In the genomic region with DNA sequence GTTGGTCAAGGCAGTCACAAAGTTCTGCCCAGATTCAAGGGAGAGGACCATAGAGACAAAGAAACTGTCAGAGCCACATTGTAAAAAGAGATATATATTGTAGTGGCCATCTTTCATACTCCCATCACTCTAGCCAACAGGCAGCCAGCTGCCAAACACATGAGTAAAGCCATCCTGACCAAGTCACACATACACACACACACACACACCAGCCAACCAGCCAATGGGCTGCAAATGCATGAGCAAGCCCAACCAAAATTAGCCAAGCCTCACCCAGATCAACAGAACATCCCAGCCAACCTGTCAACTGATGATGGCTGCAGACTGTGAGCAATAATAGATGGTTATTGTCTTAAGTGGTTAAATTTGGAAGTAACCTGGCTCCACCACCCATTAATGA, we compare ENCODE assay signal across 2 cellular contexts.
TF ChIP-seq lines count a peak whose summit lies in the region.

No MANE protein-coding gene starts in this region.

TF ChIP-seq in neural cell, 6 proteins besides CTCF, POLR2A, EP300 and RAD21 (continued from another document):
- TF ChIP-seq, protein P1, sequence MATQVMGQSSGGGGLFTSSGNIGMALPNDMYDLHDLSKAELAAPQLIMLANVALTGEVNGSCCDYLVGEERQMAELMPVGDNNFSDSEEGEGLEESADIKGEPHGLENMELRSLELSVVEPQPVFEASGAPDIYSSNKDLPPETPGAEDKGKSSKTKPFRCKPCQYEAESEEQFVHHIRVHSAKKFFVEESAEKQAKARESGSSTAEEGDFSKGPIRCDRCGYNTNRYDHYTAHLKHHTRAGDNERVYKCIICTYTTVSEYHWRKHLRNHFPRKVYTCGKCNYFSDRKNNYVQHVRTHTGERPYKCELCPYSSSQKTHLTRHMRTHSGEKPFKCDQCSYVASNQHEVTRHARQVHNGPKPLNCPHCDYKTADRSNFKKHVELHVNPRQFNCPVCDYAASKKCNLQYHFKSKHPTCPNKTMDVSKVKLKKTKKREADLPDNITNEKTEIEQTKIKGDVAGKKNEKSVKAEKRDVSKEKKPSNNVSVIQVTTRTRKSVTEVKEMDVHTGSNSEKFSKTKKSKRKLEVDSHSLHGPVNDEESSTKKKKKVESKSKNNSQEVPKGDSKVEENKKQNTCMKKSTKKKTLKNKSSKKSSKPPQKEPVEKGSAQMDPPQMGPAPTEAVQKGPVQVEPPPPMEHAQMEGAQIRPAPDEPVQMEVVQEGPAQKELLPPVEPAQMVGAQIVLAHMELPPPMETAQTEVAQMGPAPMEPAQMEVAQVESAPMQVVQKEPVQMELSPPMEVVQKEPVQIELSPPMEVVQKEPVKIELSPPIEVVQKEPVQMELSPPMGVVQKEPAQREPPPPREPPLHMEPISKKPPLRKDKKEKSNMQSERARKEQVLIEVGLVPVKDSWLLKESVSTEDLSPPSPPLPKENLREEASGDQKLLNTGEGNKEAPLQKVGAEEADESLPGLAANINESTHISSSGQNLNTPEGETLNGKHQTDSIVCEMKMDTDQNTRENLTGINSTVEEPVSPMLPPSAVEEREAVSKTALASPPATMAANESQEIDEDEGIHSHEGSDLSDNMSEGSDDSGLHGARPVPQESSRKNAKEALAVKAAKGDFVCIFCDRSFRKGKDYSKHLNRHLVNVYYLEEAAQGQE (IDR thresholded peaks at IDR 0.05; ENCODE audit: borderline replicate concordance), result no peak

TF ChIP-seq in GM23338, 12 proteins besides CTCF, POLR2A, EP300 and RAD21 (continued from another document):
- TF ChIP-seq, protein P2, sequence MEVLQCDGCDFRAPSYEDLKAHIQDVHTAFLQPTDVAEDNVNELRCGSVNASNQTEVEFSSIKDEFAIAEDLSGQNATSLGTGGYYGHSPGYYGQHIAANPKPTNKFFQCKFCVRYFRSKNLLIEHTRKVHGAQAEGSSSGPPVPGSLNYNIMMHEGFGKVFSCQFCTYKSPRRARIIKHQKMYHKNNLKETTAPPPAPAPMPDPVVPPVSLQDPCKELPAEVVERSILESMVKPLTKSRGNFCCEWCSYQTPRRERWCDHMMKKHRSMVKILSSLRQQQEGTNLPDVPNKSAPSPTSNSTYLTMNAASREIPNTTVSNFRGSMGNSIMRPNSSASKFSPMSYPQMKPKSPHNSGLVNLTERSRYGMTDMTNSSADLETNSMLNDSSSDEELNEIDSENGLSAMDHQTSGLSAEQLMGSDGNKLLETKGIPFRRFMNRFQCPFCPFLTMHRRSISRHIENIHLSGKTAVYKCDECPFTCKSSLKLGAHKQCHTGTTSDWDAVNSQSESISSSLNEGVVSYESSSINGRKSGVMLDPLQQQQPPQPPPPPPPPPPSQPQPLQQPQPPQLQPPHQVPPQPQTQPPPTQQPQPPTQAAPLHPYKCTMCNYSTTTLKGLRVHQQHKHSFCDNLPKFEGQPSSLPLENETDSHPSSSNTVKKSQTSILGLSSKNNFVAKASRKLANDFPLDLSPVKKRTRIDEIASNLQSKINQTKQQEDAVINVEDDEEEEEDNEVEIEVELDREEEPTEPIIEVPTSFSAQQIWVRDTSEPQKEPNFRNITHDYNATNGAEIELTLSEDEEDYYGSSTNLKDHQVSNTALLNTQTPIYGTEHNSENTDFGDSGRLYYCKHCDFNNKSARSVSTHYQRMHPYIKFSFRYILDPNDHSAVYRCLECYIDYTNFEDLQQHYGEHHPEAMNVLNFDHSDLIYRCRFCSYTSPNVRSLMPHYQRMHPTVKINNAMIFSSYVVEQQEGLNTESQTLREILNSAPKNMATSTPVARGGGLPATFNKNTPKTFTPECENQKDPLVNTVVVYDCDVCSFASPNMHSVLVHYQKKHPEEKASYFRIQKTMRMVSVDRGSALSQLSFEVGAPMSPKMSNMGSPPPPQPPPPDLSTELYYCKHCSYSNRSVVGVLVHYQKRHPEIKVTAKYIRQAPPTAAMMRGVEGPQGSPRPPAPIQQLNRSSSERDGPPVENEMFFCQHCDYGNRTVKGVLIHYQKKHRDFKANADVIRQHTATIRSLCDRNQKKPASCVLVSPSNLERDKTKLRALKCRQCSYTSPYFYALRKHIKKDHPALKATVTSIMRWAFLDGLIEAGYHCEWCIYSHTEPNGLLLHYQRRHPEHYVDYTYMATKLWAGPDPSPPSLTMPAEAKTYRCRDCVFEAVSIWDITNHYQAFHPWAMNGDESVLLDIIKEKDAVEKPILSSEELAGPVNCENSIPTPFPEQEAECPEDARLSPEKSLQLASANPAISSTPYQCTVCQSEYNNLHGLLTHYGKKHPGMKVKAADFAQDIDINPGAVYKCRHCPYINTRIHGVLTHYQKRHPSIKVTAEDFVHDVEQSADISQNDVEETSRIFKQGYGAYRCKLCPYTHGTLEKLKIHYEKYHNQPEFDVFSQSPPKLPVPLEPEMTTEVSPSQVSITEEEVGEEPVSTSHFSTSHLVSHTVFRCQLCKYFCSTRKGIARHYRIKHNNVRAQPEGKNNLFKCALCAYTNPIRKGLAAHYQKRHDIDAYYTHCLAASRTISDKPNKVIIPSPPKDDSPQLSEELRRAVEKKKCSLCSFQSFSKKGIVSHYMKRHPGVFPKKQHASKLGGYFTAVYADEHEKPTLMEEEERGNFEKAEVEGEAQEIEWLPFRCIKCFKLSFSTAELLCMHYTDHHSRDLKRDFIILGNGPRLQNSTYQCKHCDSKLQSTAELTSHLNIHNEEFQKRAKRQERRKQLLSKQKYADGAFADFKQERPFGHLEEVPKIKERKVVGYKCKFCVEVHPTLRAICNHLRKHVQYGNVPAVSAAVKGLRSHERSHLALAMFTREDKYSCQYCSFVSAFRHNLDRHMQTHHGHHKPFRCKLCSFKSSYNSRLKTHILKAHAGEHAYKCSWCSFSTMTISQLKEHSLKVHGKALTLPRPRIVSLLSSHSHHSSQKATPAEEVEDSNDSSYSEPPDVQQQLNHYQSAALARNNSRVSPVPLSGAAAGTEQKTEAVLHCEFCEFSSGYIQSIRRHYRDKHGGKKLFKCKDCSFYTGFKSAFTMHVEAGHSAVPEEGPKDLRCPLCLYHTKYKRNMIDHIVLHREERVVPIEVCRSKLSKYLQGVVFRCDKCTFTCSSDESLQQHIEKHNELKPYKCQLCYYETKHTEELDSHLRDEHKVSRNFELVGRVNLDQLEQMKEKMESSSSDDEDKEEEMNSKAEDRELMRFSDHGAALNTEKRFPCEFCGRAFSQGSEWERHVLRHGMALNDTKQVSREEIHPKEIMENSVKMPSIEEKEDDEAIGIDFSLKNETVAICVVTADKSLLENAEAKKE (CRISPR knock-in tag; IDR thresholded peaks at IDR 0.05), result no peak
- TF ChIP-seq, protein P1 (IDR thresholded peaks at IDR 0.05; ENCODE audit: unreplicated experiment), result no peak
- TF ChIP-seq, protein P3, sequence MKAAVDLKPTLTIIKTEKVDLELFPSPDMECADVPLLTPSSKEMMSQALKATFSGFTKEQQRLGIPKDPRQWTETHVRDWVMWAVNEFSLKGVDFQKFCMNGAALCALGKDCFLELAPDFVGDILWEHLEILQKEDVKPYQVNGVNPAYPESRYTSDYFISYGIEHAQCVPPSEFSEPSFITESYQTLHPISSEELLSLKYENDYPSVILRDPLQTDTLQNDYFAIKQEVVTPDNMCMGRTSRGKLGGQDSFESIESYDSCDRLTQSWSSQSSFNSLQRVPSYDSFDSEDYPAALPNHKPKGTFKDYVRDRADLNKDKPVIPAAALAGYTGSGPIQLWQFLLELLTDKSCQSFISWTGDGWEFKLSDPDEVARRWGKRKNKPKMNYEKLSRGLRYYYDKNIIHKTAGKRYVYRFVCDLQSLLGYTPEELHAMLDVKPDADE (IDR thresholded peaks at IDR 0.05), result no peak
- no peak for TF ChIP-seq CREB1 (CRISPR knock-in tag; IDR thresholded peaks at IDR 0.05; ENCODE audit: low read depth)
